Comparison of ENCODE assay signal across 2 cellular contexts in genomic region chr14:20772650-20773049, GRCh38.
TF ChIP-seq lines count a peak whose summit lies in the region.

No MANE protein-coding gene starts in this region.

TF ChIP-seq in H1, 55 proteins besides CTCF, POLR2A, EP300 and RAD21:
- TF ChIP-seq SIRT6 (IDR thresholded peaks at IDR 0.05; ENCODE audit: low read length) (no peak), BRCA1 (IDR thresholded peaks at IDR 0.05; ENCODE audit: low read depth, low read length) (no peak), CEBPB (IDR thresholded peaks at IDR 0.05; ENCODE audit: low read depth, low read length) (no peak), NANOG (IDR thresholded peaks at IDR 0.05; ENCODE audit: insufficient read depth, low read depth, low read length, poor library complexity, severe bottlenecking) (peak; percentile 60), CHD7 (IDR thresholded peaks at IDR 0.05; ENCODE audit: insufficient replicate concordance, low read length) (peak; percentile 53), EGR1 (IDR thresholded peaks at IDR 0.05; ENCODE audit: borderline replicate concordance, low read depth, low read length) (no peak), CREB1 (IDR thresholded peaks at IDR 0.05) (no peak)

TF ChIP-seq in SK-N-SH, 30 proteins besides CTCF, POLR2A, EP300 and RAD21:
- TF ChIP-seq TEAD4 (IDR thresholded peaks at IDR 0.05; ENCODE audit: borderline replicate concordance, insufficient read depth): no peak
- TF ChIP-seq FOXJ3 (CRISPR knock-in tag; IDR thresholded peaks at IDR 0.05): no peak
- no peak for TF ChIP-seq YY1 (IDR thresholded peaks at IDR 0.05; ENCODE audit: low read depth)
- no peak for TF ChIP-seq POLR2AphosphoS5 (IDR thresholded peaks at IDR 0.05; ENCODE audit: low read depth, low read length)
- TF ChIP-seq ELF1 (IDR thresholded peaks at IDR 0.05): no peak
- no peak for TF ChIP-seq RXRA (IDR thresholded peaks at IDR 0.05; ENCODE audit: borderline replicate concordance, low read depth)
- TF ChIP-seq GATA2 (CRISPR knock-in tag; IDR thresholded peaks at IDR 0.05): no peak
- no peak for TF ChIP-seq TAF1 (IDR thresholded peaks at IDR 0.05; ENCODE audit: borderline replicate concordance, low read depth, low read length)
- no peak for TF ChIP-seq TCF12 (IDR thresholded peaks at IDR 0.05)
- no peak for TF ChIP-seq MAX (IDR thresholded peaks at IDR 0.05; ENCODE audit: low read depth)
- no peak for TF ChIP-seq EZH2phosphoT487 (IDR thresholded peaks at IDR 0.05; ENCODE audit: borderline replicate concordance, low read depth)
- TF ChIP-seq, protein P1, sequence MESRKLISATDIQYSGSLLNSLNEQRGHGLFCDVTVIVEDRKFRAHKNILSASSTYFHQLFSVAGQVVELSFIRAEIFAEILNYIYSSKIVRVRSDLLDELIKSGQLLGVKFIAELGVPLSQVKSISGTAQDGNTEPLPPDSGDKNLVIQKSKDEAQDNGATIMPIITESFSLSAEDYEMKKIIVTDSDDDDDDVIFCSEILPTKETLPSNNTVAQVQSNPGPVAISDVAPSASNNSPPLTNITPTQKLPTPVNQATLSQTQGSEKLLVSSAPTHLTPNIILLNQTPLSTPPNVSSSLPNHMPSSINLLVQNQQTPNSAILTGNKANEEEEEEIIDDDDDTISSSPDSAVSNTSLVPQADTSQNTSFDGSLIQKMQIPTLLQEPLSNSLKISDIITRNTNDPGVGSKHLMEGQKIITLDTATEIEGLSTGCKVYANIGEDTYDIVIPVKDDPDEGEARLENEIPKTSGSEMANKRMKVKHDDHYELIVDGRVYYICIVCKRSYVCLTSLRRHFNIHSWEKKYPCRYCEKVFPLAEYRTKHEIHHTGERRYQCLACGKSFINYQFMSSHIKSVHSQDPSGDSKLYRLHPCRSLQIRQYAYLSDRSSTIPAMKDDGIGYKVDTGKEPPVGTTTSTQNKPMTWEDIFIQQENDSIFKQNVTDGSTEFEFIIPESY (IDR thresholded peaks at IDR 0.05; ENCODE audit: borderline replicate concordance, low read depth): no peak
- no peak for TF ChIP-seq JUND (IDR thresholded peaks at IDR 0.05)
- no peak for TF ChIP-seq SIN3A (IDR thresholded peaks at IDR 0.05; ENCODE audit: borderline replicate concordance, low read depth, low read length)
- TF ChIP-seq, protein P2, sequence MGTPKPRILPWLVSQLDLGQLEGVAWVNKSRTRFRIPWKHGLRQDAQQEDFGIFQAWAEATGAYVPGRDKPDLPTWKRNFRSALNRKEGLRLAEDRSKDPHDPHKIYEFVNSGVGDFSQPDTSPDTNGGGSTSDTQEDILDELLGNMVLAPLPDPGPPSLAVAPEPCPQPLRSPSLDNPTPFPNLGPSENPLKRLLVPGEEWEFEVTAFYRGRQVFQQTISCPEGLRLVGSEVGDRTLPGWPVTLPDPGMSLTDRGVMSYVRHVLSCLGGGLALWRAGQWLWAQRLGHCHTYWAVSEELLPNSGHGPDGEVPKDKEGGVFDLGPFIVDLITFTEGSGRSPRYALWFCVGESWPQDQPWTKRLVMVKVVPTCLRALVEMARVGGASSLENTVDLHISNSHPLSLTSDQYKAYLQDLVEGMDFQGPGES (IDR thresholded peaks at IDR 0.05; ENCODE audit: low read depth, low read length): no peak
- no peak for TF ChIP-seq GABPA (IDR thresholded peaks at IDR 0.05; ENCODE audit: low read depth)
- no peak for TF ChIP-seq NRF1 (IDR thresholded peaks at IDR 0.05; ENCODE audit: low read depth, low read length)
- TF ChIP-seq REST (IDR thresholded peaks at IDR 0.05; ENCODE audit: low read depth, low read length): no peak
- TF ChIP-seq USF1 (IDR thresholded peaks at IDR 0.05; ENCODE audit: borderline replicate concordance, low read depth): no peak
- no peak for TF ChIP-seq RCOR1 (IDR thresholded peaks at IDR 0.05; ENCODE audit: low read length)
